Comparison of ENCODE assay signal across 21 cellular contexts in the genomic region with DNA sequence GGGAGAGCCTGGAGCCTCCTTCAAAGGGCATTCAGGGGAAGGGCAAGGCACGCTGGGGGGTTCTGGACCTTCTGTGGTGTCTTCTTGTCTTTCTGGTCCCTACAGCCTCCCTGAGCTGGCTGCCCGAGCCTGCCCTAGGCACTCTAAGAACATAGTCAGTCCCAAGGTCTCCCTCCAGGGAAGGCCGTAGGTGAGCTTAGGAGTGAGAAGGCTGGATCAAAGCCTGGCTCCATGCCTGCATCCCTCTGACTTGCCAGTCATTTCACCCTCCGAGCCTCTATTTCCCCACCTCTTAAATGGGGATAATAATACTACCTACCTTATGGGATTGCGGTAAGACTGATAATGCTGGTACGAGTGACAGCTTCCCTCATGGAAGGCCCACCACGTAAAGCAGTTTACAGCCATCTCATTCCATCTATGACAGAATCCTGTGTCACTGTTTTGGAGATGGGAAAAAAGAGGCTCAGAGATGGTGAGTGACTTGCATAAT. TPM values are rescaled to one million over a fixed set of nuclear protein-coding genes. Genes with fewer than 3 reads are reported as not detected.
DNase-seq lines count a peak whose midpoint lies in the region; ATAC-seq and TF ChIP-seq lines count a peak whose summit lies in the region.
"Had no signal": no experiment of that assay in that cellular context is flagged by ENCODE, and none has a peak within 500 bp of the region (broad histone marks: within the 10 kb centered on the region; RNA-seq: fewer than 3 reads in every experiment).

No MANE protein-coding gene starts in this region.

- H3K27me3 ChIP-seq in hepatocyte = no peaks in the 10 kb centered on the region
- H3K27me3 ChIP-seq in trophoblast cell (ENCODE audit: insufficient read depth, low read length) = no peaks in the 10 kb centered on the region
- H3K27me3 ChIP-seq: ascending aorta, MG63 had no signal

- H2BK120ac ChIP-seq in trophoblast cell (ENCODE audit: insufficient read depth, low read length, poor library complexity) = peak overlapping the region; percentile 44

- WGBS in hepatocyte (ENCODE audit: low lambda C conversion rate, missing lambda C conversion rate) = 94% methylated on average over 7 of the region's 7 CpGs
- WGBS in trophoblast cell (ENCODE audit: extremely low coverage, insufficient coverage, insufficient read length) = no CpG with 5 or more reads among the region's 7 CpGs
- WGBS in urinary bladder = 92% methylated on average over 7 of the region's 7 CpGs

- H3K23ac ChIP-seq in trophoblast cell (ENCODE audit: low read length) = no peak overlapping the region

- peak overlapping the region; percentile 91 for H2BK5ac ChIP-seq in trophoblast cell (ENCODE audit: low read depth, low read length, poor library complexity)

- peak overlapping the region; percentile 30 for H3K14ac ChIP-seq in trophoblast cell (ENCODE audit: low read length)

- no peak overlapping the region for H4K12ac ChIP-seq in trophoblast cell (ENCODE audit: low read depth, low read length)

- no peak overlapping the region for H2AFZ ChIP-seq in hepatocyte
- no peak overlapping the region for H2AFZ ChIP-seq in trophoblast cell (ENCODE audit: insufficient read depth, low read length, poor library complexity)

- no peaks in the 10 kb centered on the region for H4K20me1 ChIP-seq in hepatocyte (ENCODE audit: insufficient read depth, poor library complexity, severe bottlenecking)

- no peaks in the 10 kb centered on the region for H3K9me2 ChIP-seq in hepatocyte (replicated peaks; ENCODE audit: insufficient read depth)

- no peak for ATAC-seq in activated T-helper 17 cell treated with anti-CD3 and anti-CD28 coated beads, Interleukin-2, amount 50 U/mL, for 72 hours (replicated peaks)
- ATAC-seq in HG02610 (IDR thresholded peaks at IDR 0.05; ENCODE audit: unreplicated experiment) = no peak
- ATAC-seq: Panc1 had no signal

- H3K4me3 ChIP-seq in hepatocyte (no peak overlapping the region), trophoblast cell (ENCODE audit: low read depth, low read length) (no peak overlapping the region), urinary bladder (ENCODE audit: low read depth, low read length) (no peak overlapping the region)
- H3K4me3 ChIP-seq: ascending aorta, MG63, SK-N-MC, thoracic aorta had no signal

- H3K27ac ChIP-seq in hepatocyte (peak overlapping the region; percentile 90), trophoblast cell (ENCODE audit: low read depth, low read length) (peak overlapping the region; percentile 95), urinary bladder (ENCODE audit: low read depth) (peak overlapping the region; percentile 62)
- H3K27ac ChIP-seq: ascending aorta, SK-N-MC, thoracic aorta had no signal

- H3K9me3 ChIP-seq in hepatocyte (ENCODE audit: low read depth) (no peaks in the 10 kb centered on the region), trophoblast cell (ENCODE audit: insufficient read depth, low read depth, low read length) (no peaks in the 10 kb centered on the region)
- H3K9me3 ChIP-seq: ascending aorta, MG63, thoracic aorta had no signal

- peak overlapping the region; percentile 92 for H4K91ac ChIP-seq in trophoblast cell (ENCODE audit: low read depth, low read length)

- H3K4me1 ChIP-seq in hepatocyte (ENCODE audit: insufficient read depth) (peaks cover 58% of the 10 kb centered on the region), trophoblast cell (ENCODE audit: control insufficient read depth in 1 of 2, insufficient read depth in 2 of 2, low read length in 2 of 2) (peaks cover 55 to 60% of the 10 kb centered on the region in 2 experiments), urinary bladder (ENCODE audit: insufficient read depth) (peaks cover 4% of the 10 kb centered on the region)

- H3K27ac Mint-ChIP-seq in activated T-helper 17 cell treated with anti-CD3 and anti-CD28 coated beads, Interleukin-2, amount 50 U/mL, for 72 hours = peak overlapping the region; percentile 68
- H3K27ac Mint-ChIP-seq: activated naive CD4-positive, alpha-beta T cell treated with anti-CD3 and anti-CD28 coated beads, Interleukin-2, amount 50 U/mL, for 24 hours; memory B cell; nephron progenitor cell had no signal

- H3K4me2 ChIP-seq in hepatocyte (no peak overlapping the region), trophoblast cell (ENCODE audit: low read length) (no peak overlapping the region)

- no peak overlapping the region for H3K4me3 Mint-ChIP-seq in activated T-helper 17 cell treated with anti-CD3 and anti-CD28 coated beads, Interleukin-2, amount 50 U/mL, for 72 hours
- H3K4me3 Mint-ChIP-seq: activated naive CD4-positive, alpha-beta T cell treated with anti-CD3 and anti-CD28 coated beads, Interleukin-2, amount 50 U/mL, for 24 hours; memory B cell had no signal

- peak overlapping the region; percentile 12 for H2AK5ac ChIP-seq in trophoblast cell (ENCODE audit: low read length)

- H3K27me3 Mint-ChIP-seq in activated T-helper 17 cell treated with anti-CD3 and anti-CD28 coated beads, Interleukin-2, amount 50 U/mL, for 72 hours = peaks cover 12% of the 10 kb centered on the region

- H3K36me3 Mint-ChIP-seq in activated T-helper 17 cell treated with anti-CD3 and anti-CD28 coated beads, Interleukin-2, amount 50 U/mL, for 72 hours (ENCODE audit: low read depth) = no peaks in the 10 kb centered on the region
- H3K36me3 Mint-ChIP-seq: activated naive CD4-positive, alpha-beta T cell treated with anti-CD3 and anti-CD28 coated beads, Interleukin-2, amount 50 U/mL, for 24 hours; memory B cell had no signal

- DNase-seq in hepatocyte (ENCODE audit: low spot score) (no peak), trophoblast cell (no peak), NCI-H446 (lab: John Stamatoyannopoulos, UW) (no peak)
- no peak for DNase-seq in stimulated activated CD4-positive, alpha-beta T cell treated with anti-CD3 and anti-CD28 coated beads, Interleukin-2, amount 100 ng/mL, for 24 hours
- DNase-seq: activated CD8-positive, alpha-beta memory T cell treated with anti-CD3 and anti-CD28 coated beads for 24 hours; activated T-cell treated with anti-CD3 and anti-CD28 coated beads, Interleukin-2, amount 50 U/mL, for 48 hours; EL; hippocampal formation; islet precursor cell; MG63; NCI-H1694 treated with DMSO at 0.1 percent for 48 hours; nephron progenitor cell had no signal

- H3K36me3 ChIP-seq in hepatocyte (replicated peaks; ENCODE audit: insufficient read depth, low read depth) (no peaks in the 10 kb centered on the region), trophoblast cell (ENCODE audit: control insufficient read depth in 1 of 2, insufficient read depth in 2 of 2, low read length in 2 of 2) (peaks cover 33 to 37% of the 10 kb centered on the region in 2 experiments), urinary bladder (ENCODE audit: insufficient read depth) (no peaks in the 10 kb centered on the region)
- H3K36me3 ChIP-seq: MG63 had no signal

- peak overlapping the region; percentile 63 for H2BK12ac ChIP-seq in trophoblast cell (ENCODE audit: low read length)

- H3K9ac ChIP-seq in trophoblast cell (ENCODE audit: low read length) = no peak overlapping the region

- peak overlapping the region; percentile 69 for H3K4ac ChIP-seq in trophoblast cell (ENCODE audit: low read depth, low read length)

- peak overlapping the region; percentile 20 for H4K8ac ChIP-seq in trophoblast cell (ENCODE audit: low read depth, low read length)

- H3K79me1 ChIP-seq in trophoblast cell (ENCODE audit: low read length) = peaks cover 47% of the 10 kb centered on the region

- H3K4me1 Mint-ChIP-seq in activated T-helper 17 cell treated with anti-CD3 and anti-CD28 coated beads, Interleukin-2, amount 50 U/mL, for 72 hours = peaks cover 15% of the 10 kb centered on the region

- no peak for TF ChIP-seq CTCF in hepatocyte (IDR thresholded peaks at IDR 0.05; ENCODE audit: poor library complexity)

- H3K79me2 ChIP-seq in hepatocyte = peaks cover 57% of the 10 kb centered on the region
- peaks cover 27% of the 10 kb centered on the region for H3K79me2 ChIP-seq in trophoblast cell (ENCODE audit: control insufficient read depth, insufficient read depth, low read length, poor library complexity)

- H3K18ac ChIP-seq in trophoblast cell (ENCODE audit: low read length) = peak overlapping the region; percentile 73

- no peaks in the 10 kb centered on the region for H3K9me3 Mint-ChIP-seq in activated T-helper 17 cell treated with anti-CD3 and anti-CD28 coated beads, Interleukin-2, amount 50 U/mL, for 72 hours
- H3K9me3 Mint-ChIP-seq: activated naive CD4-positive, alpha-beta T cell treated with anti-CD3 and anti-CD28 coated beads, Interleukin-2, amount 50 U/mL, for 24 hours; nephron progenitor cell had no signal

RNA-seq across cellular contexts. Expression of a gene that starts 20.8 kb away (rescaled TPM):
- 10 to 100 TPM in 1 of 2 donors, 1 to 10 TPM in 1; 6.3 to 30.7 TPM for total RNA-seq in activated T-helper 17 cell treated with anti-CD3 and anti-CD28 coated beads, Interleukin-2, amount 50 U/mL, for 72 hours
- 75.7 and 115 TPM in 2 replicates for total RNA-seq in hepatocyte
- polyA plus RNA-seq in hepatocyte = 84.6 and 96.0 TPM in 2 replicates
- polyA plus RNA-seq in trophoblast cell (2013) = 205 TPM in 2 replicates
- total RNA-seq in urinary bladder = 48.7 TPM
- 66.3 TPM for polyA plus RNA-seq in urinary bladder
